26 cellular contexts compared by ENCODE assay signal in the genomic region with DNA sequence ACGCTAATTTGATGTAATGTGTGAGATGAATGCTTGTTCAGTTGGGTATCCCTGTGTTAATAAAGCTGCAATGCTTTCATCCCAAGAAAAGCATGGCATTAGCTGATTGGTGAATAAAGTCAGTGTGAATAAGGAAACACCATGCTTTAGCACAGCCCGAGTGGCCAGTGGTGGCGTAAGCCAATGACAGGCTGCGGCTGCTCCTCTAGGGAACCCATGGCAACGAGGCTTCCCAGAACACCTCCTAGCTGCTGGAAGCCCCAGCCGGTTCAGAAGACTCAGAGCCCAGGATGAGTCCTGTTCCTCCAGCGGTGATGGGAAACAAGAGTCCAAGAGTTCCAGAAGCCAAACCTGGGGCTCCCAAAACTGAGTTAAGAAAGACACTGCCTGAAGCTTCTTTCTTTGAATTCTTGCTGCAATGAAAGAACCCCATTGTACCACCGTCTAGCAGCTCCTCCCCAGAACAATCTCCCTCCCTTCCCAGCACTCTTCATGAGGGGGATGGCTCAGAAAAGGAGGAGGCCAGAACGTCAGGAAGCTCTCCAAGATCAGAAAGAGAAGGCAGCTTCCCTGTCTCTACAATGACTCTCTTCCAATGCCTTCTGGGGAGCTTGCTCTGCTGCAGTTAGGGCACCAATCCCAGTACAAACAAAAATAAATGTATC. TPM values are rescaled to one million over a fixed set of nuclear protein-coding genes. Genes with fewer than 3 reads are reported as not detected.
A peak's percentile ranks its signal among the peaks of the same experiment; 100 is the strongest.
DNase-seq lines count a peak whose midpoint lies in the region; ATAC-seq, FAIRE-seq and TF ChIP-seq lines count a peak whose summit lies in the region.
"Had no signal": no experiment of that assay in that cellular context is flagged by ENCODE, and none has a peak within 500 bp of the region (broad histone marks: within the 10 kb centered on the region; RNA-seq: fewer than 3 reads in every experiment).

No MANE protein-coding gene starts in this region.

- DNase-seq in A549 (ENCODE audit: low read depth in 1 of 2, low spot score in 1 of 2) (no peak), IMR-90 (peak; percentile 28), hypothalamus (lab: John Stamatoyannopoulos, UW) (peak in 27 of 51 donors; percentile 4 to 59 (median 25)), posterior vena cava (ENCODE audit: low spot score) (peak; percentile 28), H54 (ENCODE audit: insufficient read length, low spot score) (no peak), DMS 273 (lab: John Stamatoyannopoulos, UW; ENCODE audit: unreplicated experiment) (no peak)
- DNase-seq: BE2C; CD4-positive, CD25-positive, alpha-beta regulatory T cell; COR-L47; DND-41; HCEC 1CT; MV-4-11; NCI-H1105 treated with DMSO at 0.1 percent for 48 hours; NCI-H2029 treated with DMSO at 0.1 percent for 48 hours; NCI-H2171; NCI-H345; NCI-H524; NCI-H774; NK-92 treated with Interleukin-12 subunit alpha and Interleukin-12 subunit beta, amount 100 ng/mL, for 24 hours had no signal

- H3K18ac ChIP-seq in IMR-90 (ENCODE audit: low read depth, low read length) = no peak overlapping the region

- no peak overlapping the region for H3K56ac ChIP-seq in IMR-90 (ENCODE audit: extremely low read depth, insufficient read depth, low read length)

- H3K4me3 ChIP-seq in A549 = no peak overlapping the region
- H3K4me3 ChIP-seq in IMR-90 (ENCODE audit: insufficient read depth, low read depth, low read length) = no peak overlapping the region
- H3K4me3 ChIP-seq in gastroesophageal sphincter = no peak overlapping the region
- H3K4me3 ChIP-seq: GM23338 had no signal

- H3K9me3 ChIP-seq in A549 (no peaks in the 10 kb centered on the region), IMR-90 (ENCODE audit: control insufficient read depth, insufficient read depth, low read length) (no peaks in the 10 kb centered on the region), gastroesophageal sphincter (no peaks in the 10 kb centered on the region)
- H3K9me3 ChIP-seq: BE2C had no signal

- H3K4ac ChIP-seq in IMR-90 (ENCODE audit: low read depth, low read length) = no peak overlapping the region

- no peaks in the 10 kb centered on the region for H3K27me3 ChIP-seq in IMR-90 (ENCODE audit: control insufficient read depth, insufficient read depth, low read length)
- no peaks in the 10 kb centered on the region for H3K27me3 ChIP-seq in gastroesophageal sphincter
- H3K27me3 ChIP-seq: BE2C had no signal

- ATAC-seq in A549 = peak in 1 of 2 experiments; percentile 38; a peak in 1 of 6 replicates
- ATAC-seq in IMR-90 (ENCODE audit: low read depth) = peak; percentile 60
- ATAC-seq in HG03378 (IDR thresholded peaks at IDR 0.05; ENCODE audit: unreplicated experiment) = no peak
- ATAC-seq in gastroesophageal sphincter = no peak
- ATAC-seq: GM23338 had no signal

- dilution Hi-C loops in IMR-90 (cut with HindIII; ENCODE audit: low sequenced_read_pairs, unreplicated experiment) = no loop called here

- H2AFZ ChIP-seq in IMR-90 (replicated peaks; ENCODE audit: low read length, poor library complexity) = no peak overlapping the region
- H2AFZ ChIP-seq: GM23338 had no signal

- in situ Hi-C loops in IMR-90 (cut with MboI; ENCODE audit: low sequenced_read_pairs) = no loop called here

- H2AK5ac ChIP-seq in IMR-90 (ENCODE audit: low read depth, low read length) = 0 out of 2 replicates have a peak overlapping the region, but pooled peaks have one; percentile 6

- no peak overlapping the region for H2BK15ac ChIP-seq in IMR-90 (ENCODE audit: low read depth, low read length)

- POLR2A ChIA-PET in A549 (lab: Yijun Ruan, JAX) = no interaction called here
- POLR2A ChIA-PET in IMR-90 (lab: Charles Lee; ENCODE audit: unreplicated experiment) = no interaction called here

- H2BK120ac ChIP-seq in IMR-90 (ENCODE audit: low read depth, low read length) = no peak overlapping the region

- peaks cover 41% of the 10 kb centered on the region for H3K9me1 ChIP-seq in IMR-90 (ENCODE audit: insufficient read depth, low read length)

- H3K4me2 ChIP-seq in A549 = no peak overlapping the region
- H3K4me2 ChIP-seq in IMR-90 (ENCODE audit: low read depth, low read length) = no peak overlapping the region
- H3K4me2 ChIP-seq: GM23338, KMS-11 had no signal

- H3K14ac ChIP-seq in IMR-90 (replicated peaks; ENCODE audit: low read depth, low read length) = no peak overlapping the region

- no peak overlapping the region for H2AK9ac ChIP-seq in IMR-90 (replicated peaks; ENCODE audit: low read depth, low read length, poor library complexity)

- TF ChIP-seq CTCF in A549 (IDR thresholded peaks at IDR 0.05) (no peak), IMR-90 (conservative IDR thresholded peaks at IDR 0.05; ENCODE audit: low read depth, low read length) (no peak), gastroesophageal sphincter (IDR thresholded peaks at IDR 0.05) (no peak)

- H3K23ac ChIP-seq in IMR-90 (ENCODE audit: low read depth, low read length) = no peak overlapping the region; the same call in 1 of the 2 replicates

- peaks cover 55 to 94% of the 10 kb centered on the region in 2 experiments for H3K79me1 ChIP-seq in IMR-90 (ENCODE audit: low read depth in 1 of 2, low read length in 2 of 2)

- H3K9ac ChIP-seq in IMR-90 (ENCODE audit: low read depth, low read length) = no peak overlapping the region
- H3K9ac ChIP-seq: KMS-11 had no signal

- TF ChIP-seq EP300 in A549 (IDR thresholded peaks at IDR 0.05) = no peak
- no peak for TF ChIP-seq EP300 in gastroesophageal sphincter (IDR thresholded peaks at IDR 0.05)

- CTCF ChIA-PET in A549 (lab: Yijun Ruan, JAX) = interaction anchor here (1.3 kb wide), 1 partner anchor 25 kb away, joined by 3 read pairs; no protein-coding TSS in a partner anchor
- CTCF ChIA-PET in IMR-90 (lab: Yijun Ruan, JAX) = interaction anchor here (0.8 kb wide), 1 partner anchor 181 kb away, joined by 3 read pairs; no protein-coding TSS in a partner anchor

- intact Hi-C loops in IMR-90 (cut with micrococcal nuclease) (no loop called here), posterior vena cava (cut with DNase I) (no loop called here)

- H4K91ac ChIP-seq in IMR-90 (ENCODE audit: insufficient read depth, low read depth, low read length) = no peak overlapping the region

- no peaks in the 10 kb centered on the region for H3K4me1 ChIP-seq in A549
- H3K4me1 ChIP-seq in IMR-90 (ENCODE audit: control insufficient read depth, insufficient read depth, low read length) = peaks cover 10% of the 10 kb centered on the region
- H3K4me1 ChIP-seq in gastroesophageal sphincter = peaks cover 0 to 21% (median 0%) of the 10 kb centered on the region in 3 donors
- H3K4me1 ChIP-seq: BE2C had no signal

- H3K36me3 ChIP-seq in IMR-90 (ENCODE audit: control insufficient read depth, insufficient read depth, low read length) (peaks cover 12% of the 10 kb centered on the region), gastroesophageal sphincter (no peaks in the 10 kb centered on the region)
- H3K36me3 ChIP-seq: BE2C had no signal

- no peak for TF ChIP-seq RAD21 in A549 (conservative IDR thresholded peaks at IDR 0.05 in 1 of 2, IDR thresholded peaks at IDR 0.05 in 1 of 2)
- TF ChIP-seq RAD21 in IMR-90 (IDR thresholded peaks at IDR 0.05; ENCODE audit: low read length) = no peak

- no peak overlapping the region for H4K8ac ChIP-seq in IMR-90 (ENCODE audit: low read depth in 2 of 2, low read length in 2 of 2)

- no TSS peak for BruUV-seq in IMR-90 (replicated peaks; lab: Mats Ljungman, UMichigan)

- H2BK5ac ChIP-seq in IMR-90 (ENCODE audit: low read depth, low read length, poor library complexity, severe bottlenecking) = no peak overlapping the region

- TF ChIP-seq POLR2A in A549 (IDR thresholded peaks at IDR 0.05; ENCODE audit: low read length) (no peak), IMR-90 (IDR thresholded peaks at IDR 0.05; ENCODE audit: low read depth, low read length) (no peak), H54 (IDR thresholded peaks at IDR 0.05; ENCODE audit: low read depth, low read length) (no peak), gastroesophageal sphincter (IDR thresholded peaks at IDR 0.05) (no peak)

- 34% methylated on average over 9 of the region's 9 CpGs for WGBS in A549 (ENCODE audit: missing lambda C conversion rate)
- WGBS in IMR-90 (ENCODE audit: extremely low coverage in 2 of 2, insufficient read length in 1 of 2), 2 experiments = 90% methylated on average over 5 of the region's 9 CpGs; no CpG with 5 or more reads in 1 of the 2 experiments
- 73 to 93% methylated on average over 2 to 3 of the region's 9 CpGs for WGBS in gastroesophageal sphincter (ENCODE audit: low coverage in 1 of 2), 2 donors

- FAIRE-seq in A549 (lab: Jason Lieb, UNC) (no peak), H54 (lab: Jason Lieb, UNC) (no peak)
- FAIRE-seq: GM12892, HTR-8/SVneo had no signal

- H3K27ac ChIP-seq in A549 = no peak overlapping the region
- H3K27ac ChIP-seq in IMR-90 (ENCODE audit: insufficient read depth, low read length) = no peak overlapping the region
- H3K27ac ChIP-seq in gastroesophageal sphincter = no peak overlapping the region
- H3K27ac ChIP-seq: KMS-11 had no signal

- no peak overlapping the region for H2BK20ac ChIP-seq in IMR-90 (ENCODE audit: low read depth, low read length)

- peaks cover 80% of the 10 kb centered on the region for H4K20me1 ChIP-seq in IMR-90 (ENCODE audit: insufficient read depth, low read length)

- H4K5ac ChIP-seq in IMR-90 (ENCODE audit: low read depth, low read length) = no peak overlapping the region

TF ChIP-seq in A549, 52 proteins besides CTCF, POLR2A, EP300 and RAD21 (continues in another document):
- TF ChIP-seq ZFP36 (IDR thresholded peaks at IDR 0.05; ENCODE audit: borderline replicate concordance, partially characterized antibody) (no peak), ZC3H11A (IDR thresholded peaks at IDR 0.05) (no peak), CBX2 (IDR thresholded peaks at IDR 0.05; ENCODE audit: borderline replicate concordance, low read depth) (no peak), HEYL (CRISPR knock-in tag; IDR thresholded peaks at IDR 0.05) (no peak)

TF ChIP-seq in IMR-90, 13 proteins besides CTCF, POLR2A, EP300 and RAD21 (continues in another document):
- no peak for TF ChIP-seq SMC3 (IDR thresholded peaks at IDR 0.05; ENCODE audit: low read depth, low read length)

RNA-seq across cellular contexts. Expression of a gene that starts 58.2 kb away (rescaled TPM):
- 0.92 and 1.7 TPM in 2 replicates for polyA plus RNA-seq in A549 (2011; rRNA removed)
- polyA plus RNA-seq in A549 (2012; cell fraction: cytosol; rRNA removed) = 0.77 and 1.1 TPM in 2 replicates
- polyA plus RNA-seq in A549 (2012; cell fraction: nucleus; rRNA removed) = 1.6 and 1.9 TPM in 2 replicates
- polyA plus RNA-seq in A549 (2017; fragmentation: RNase III; extraction: RNeasy Plus Mini Kit Qiagen cat#74134 plus additional on column Dnase treatment) = 2.0 to 2.1 TPM (median 2.0 TPM) in 3 replicates
- polyA minus RNA-seq in A549 (2011; rRNA and poly(A)+ RNA removed) = 2.6 and 2.9 TPM in 2 replicates
- total RNA-seq in IMR-90 (2012; rRNA removed) = 7.8 and 8.1 TPM in 2 replicates
- 12.6 and 13.0 TPM in 2 replicates for polyA plus RNA-seq in IMR-90 (2012; rRNA removed)
- polyA plus RNA-seq in IMR-90 (2012; cell fraction: cytosol; rRNA removed) = 5.5 and 10.2 TPM in 2 replicates
- polyA plus RNA-seq in IMR-90 (2012; cell fraction: nucleus; rRNA removed; ENCODE audit: low replicate concordance) = 29.6 and 33.4 TPM in 2 replicates
- total RNA-seq in posterior vena cava = 10 to 100 TPM; 30.8 to 32.1 TPM
- 10 to 100 TPM; 15.6 to 40.2 (median 31.1) TPM for total RNA-seq in gastroesophageal sphincter
- total RNA-seq: G401 had no signal

Comparison
In these comparisons a context has a peak if more than half of its experiments do, and no peak if none do; other contexts are left out.
1. DNase-seq: peak in IMR-90 (single experiment), hypothalamus (27 of 51) and posterior vena cava (single experiment); none in A549 (0 of 2), H54 (single experiment) and DMS 273 (single experiment).